10 cellular contexts compared by ENCODE assay signal in the genomic region with DNA sequence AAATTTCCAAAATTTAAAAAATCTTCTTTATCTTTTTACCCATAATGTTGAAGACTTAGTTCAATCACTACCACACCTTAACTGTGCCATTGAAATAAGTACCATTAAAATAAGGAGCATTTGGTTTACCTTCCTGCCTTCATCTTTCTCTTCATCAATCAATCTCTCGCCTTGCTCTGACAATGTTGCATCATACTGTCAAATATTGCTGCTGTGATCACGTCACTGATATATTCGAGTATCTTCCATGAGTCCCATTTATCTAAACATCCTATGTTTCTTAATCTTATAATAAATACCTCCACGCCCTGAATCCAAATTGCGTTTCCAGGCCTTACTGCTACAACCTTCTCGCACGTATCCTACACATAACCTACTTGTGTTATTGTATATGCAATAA.
"Had no signal": no experiment of that assay in that cellular context is flagged by ENCODE, and none has a peak within 500 bp of the region (broad histone marks: within the 10 kb centered on the region; RNA-seq: fewer than 3 reads in every experiment).

No MANE protein-coding gene starts in this region.

- H3K9ac ChIP-seq: GM23248 had no signal

- DNase-seq: GM23248, GOT3, H7, H9, HCEC 1CT, HFFc6 had no signal

- H3K36me3 ChIP-seq: HAP-1 had no signal

- H3K4me2 ChIP-seq: GM23338 had no signal

- FAIRE-seq: H54 had no signal

- H3K9me3 ChIP-seq: HAP-1 had no signal

- H3K27ac ChIP-seq: GM23248 had no signal

- H3K4me3 ChIP-seq: GM23248, GM23338, HAP-1 had no signal

- H2AFZ ChIP-seq: GM23248, GM23338 had no signal

- ATAC-seq: GM23338, HCT116 had no signal

- H3K4me1 ChIP-seq: HAP-1 had no signal
